Comparison of ENCODE assay signal across 1 cellular context in genomic region chrX:30643313-30643821, GRCh38.
A peak's percentile ranks its signal among the peaks of the same experiment; 100 is the strongest.
TF ChIP-seq lines count a peak whose summit lies in the region.

No MANE protein-coding gene starts in this region.

TF ChIP-seq in HepG2, 621 proteins besides CTCF, POLR2A, EP300 and RAD21 (continued from another document):
- TF ChIP-seq ZBTB39 (CRISPR knock-in tag; IDR thresholded peaks at IDR 0.05) (no peak), ZNF44 (CRISPR knock-in tag; IDR thresholded peaks at IDR 0.05) (no peak), ZNF143 (CRISPR knock-in tag; IDR thresholded peaks at IDR 0.05) (no peak), SAP130 (CRISPR knock-in tag; IDR thresholded peaks at IDR 0.05; ENCODE audit: low read depth) (peak; percentile 54; the same call in 1 of the 2 replicates), ZNF17 (CRISPR knock-in tag; IDR thresholded peaks at IDR 0.05) (no peak), ZNF891 (CRISPR knock-in tag; IDR thresholded peaks at IDR 0.05) (no peak), MAFF (IDR thresholded peaks at IDR 0.05; ENCODE audit: low read depth, low read length) (no peak), KLF12 (CRISPR knock-in tag; IDR thresholded peaks at IDR 0.05; ENCODE audit: borderline replicate concordance) (no peak), CENPT (CRISPR knock-in tag; IDR thresholded peaks at IDR 0.05; ENCODE audit: low read depth) (no peak), ISL2 (CRISPR knock-in tag; IDR thresholded peaks at IDR 0.05) (peak; percentile 97), PLRG1 (conservative IDR thresholded peaks at IDR 0.05) (no peak), NR2F1 (CRISPR knock-in tag; IDR thresholded peaks at IDR 0.05) (0 out of 4 replicates have a peak, but pooled peaks of 1 of the 2 experiments have one; percentile 22), KDM4B (CRISPR knock-in tag; IDR thresholded peaks at IDR 0.05) (no peak), CEBPG (CRISPR knock-in tag; IDR thresholded peaks at IDR 0.05) (peak; percentile 86), LRRFIP1 (CRISPR knock-in tag; conservative IDR thresholded peaks at IDR 0.05) (no peak), MYPOP (CRISPR knock-in tag; IDR thresholded peaks at IDR 0.05) (no peak; the same call in 1 of the 2 replicates), PAXIP1 (CRISPR knock-in tag; conservative IDR thresholded peaks at IDR 0.05) (peak; percentile 84), ZNF232 (CRISPR knock-in tag; IDR thresholded peaks at IDR 0.05; ENCODE audit: borderline replicate concordance) (no peak), BCL6 (CRISPR knock-in tag; IDR thresholded peaks at IDR 0.05) (peak; percentile 87), DNMT3B (CRISPR knock-in tag; conservative IDR thresholded peaks at IDR 0.05) (0 out of 2 replicates have a peak, but pooled peaks have one; percentile 69), KDM6A (CRISPR knock-in tag; IDR thresholded peaks at IDR 0.05; ENCODE audit: low read depth) (peak; percentile 48; the same call in 1 of the 2 replicates), ZMYM4 (CRISPR knock-in tag; IDR thresholded peaks at IDR 0.05) (no peak), RFXAP (CRISPR knock-in tag; IDR thresholded peaks at IDR 0.05; ENCODE audit: borderline replicate concordance) (no peak), POGZ (CRISPR knock-in tag; IDR thresholded peaks at IDR 0.05) (peak; percentile 40; the same call in 1 of the 2 replicates), PAWR (CRISPR knock-in tag; IDR thresholded peaks at IDR 0.05; ENCODE audit: borderline replicate concordance) (no peak), RARA (CRISPR knock-in tag; IDR thresholded peaks at IDR 0.05) (peak; percentile 81), TARDBP (CRISPR knock-in tag; IDR thresholded peaks at IDR 0.05) (peak; percentile 33; the same call in 1 of the 2 replicates)
- TF ChIP-seq, protein P1, sequence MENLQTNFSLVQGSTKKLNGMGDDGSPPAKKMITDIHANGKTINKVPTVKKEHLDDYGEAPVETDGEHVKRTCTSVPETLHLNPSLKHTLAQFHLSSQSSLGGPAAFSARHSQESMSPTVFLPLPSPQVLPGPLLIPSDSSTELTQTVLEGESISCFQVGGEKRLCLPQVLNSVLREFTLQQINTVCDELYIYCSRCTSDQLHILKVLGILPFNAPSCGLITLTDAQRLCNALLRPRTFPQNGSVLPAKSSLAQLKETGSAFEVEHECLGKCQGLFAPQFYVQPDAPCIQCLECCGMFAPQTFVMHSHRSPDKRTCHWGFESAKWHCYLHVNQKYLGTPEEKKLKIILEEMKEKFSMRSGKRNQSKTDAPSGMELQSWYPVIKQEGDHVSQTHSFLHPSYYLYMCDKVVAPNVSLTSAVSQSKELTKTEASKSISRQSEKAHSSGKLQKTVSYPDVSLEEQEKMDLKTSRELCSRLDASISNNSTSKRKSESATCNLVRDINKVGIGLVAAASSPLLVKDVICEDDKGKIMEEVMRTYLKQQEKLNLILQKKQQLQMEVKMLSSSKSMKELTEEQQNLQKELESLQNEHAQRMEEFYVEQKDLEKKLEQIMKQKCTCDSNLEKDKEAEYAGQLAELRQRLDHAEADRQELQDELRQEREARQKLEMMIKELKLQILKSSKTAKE (CRISPR knock-in tag; IDR thresholded peaks at IDR 0.05; ENCODE audit: borderline replicate concordance), result 0 out of 2 replicates have a peak, but pooled peaks have one; percentile 31
- TF ChIP-seq, protein P2, sequence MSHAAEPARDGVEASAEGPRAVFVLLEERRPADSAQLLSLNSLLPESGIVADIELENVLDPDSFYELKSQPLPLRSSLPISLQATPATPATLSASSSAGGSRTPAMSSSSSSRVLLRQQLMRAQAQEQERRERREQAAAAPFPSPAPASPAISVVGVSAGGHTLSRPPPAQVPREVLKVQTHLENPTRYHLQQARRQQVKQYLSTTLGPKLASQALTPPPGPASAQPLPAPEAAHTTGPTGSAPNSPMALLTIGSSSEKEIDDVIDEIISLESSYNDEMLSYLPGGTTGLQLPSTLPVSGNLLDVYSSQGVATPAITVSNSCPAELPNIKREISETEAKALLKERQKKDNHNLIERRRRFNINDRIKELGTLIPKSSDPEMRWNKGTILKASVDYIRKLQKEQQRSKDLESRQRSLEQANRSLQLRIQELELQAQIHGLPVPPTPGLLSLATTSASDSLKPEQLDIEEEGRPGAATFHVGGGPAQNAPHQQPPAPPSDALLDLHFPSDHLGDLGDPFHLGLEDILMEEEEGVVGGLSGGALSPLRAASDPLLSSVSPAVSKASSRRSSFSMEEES (CRISPR knock-in tag; IDR thresholded peaks at IDR 0.05), result peak; percentile 96
- TF ChIP-seq, protein P3, sequence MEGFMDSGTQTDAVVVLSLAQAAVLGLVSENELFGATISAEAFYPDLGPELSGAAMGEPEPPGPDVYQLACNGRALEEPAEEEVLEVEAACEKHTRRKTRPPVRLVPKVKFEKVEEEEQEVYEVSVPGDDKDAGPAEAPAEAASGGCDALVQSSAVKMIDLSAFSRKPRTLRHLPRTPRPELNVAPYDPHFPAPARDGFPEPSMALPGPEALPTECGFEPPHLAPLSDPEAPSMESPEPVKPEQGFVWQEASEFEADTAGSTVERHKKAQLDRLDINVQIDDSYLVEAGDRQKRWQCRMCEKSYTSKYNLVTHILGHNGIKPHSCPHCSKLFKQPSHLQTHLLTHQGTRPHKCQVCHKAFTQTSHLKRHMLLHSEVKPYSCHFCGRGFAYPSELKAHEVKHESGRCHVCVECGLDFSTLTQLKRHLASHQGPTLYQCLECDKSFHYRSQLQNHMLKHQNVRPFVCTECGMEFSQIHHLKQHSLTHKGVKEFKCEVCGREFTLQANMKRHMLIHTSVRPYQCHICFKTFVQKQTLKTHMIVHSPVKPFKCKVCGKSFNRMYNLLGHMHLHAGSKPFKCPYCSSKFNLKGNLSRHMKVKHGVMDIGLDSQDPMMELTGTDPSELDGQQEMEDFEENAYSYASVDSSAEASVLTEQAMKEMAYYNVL (CRISPR knock-in tag; IDR thresholded peaks at IDR 0.05; ENCODE audit: borderline replicate concordance), result no peak
- TF ChIP-seq, protein P4, sequence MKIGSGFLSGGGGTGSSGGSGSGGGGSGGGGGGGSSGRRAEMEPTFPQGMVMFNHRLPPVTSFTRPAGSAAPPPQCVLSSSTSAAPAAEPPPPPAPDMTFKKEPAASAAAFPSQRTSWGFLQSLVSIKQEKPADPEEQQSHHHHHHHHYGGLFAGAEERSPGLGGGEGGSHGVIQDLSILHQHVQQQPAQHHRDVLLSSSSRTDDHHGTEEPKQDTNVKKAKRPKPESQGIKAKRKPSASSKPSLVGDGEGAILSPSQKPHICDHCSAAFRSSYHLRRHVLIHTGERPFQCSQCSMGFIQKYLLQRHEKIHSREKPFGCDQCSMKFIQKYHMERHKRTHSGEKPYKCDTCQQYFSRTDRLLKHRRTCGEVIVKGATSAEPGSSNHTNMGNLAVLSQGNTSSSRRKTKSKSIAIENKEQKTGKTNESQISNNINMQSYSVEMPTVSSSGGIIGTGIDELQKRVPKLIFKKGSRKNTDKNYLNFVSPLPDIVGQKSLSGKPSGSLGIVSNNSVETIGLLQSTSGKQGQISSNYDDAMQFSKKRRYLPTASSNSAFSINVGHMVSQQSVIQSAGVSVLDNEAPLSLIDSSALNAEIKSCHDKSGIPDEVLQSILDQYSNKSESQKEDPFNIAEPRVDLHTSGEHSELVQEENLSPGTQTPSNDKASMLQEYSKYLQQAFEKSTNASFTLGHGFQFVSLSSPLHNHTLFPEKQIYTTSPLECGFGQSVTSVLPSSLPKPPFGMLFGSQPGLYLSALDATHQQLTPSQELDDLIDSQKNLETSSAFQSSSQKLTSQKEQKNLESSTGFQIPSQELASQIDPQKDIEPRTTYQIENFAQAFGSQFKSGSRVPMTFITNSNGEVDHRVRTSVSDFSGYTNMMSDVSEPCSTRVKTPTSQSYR (CRISPR knock-in tag; IDR thresholded peaks at IDR 0.05; ENCODE audit: borderline replicate concordance), result peak; percentile 49; the same call in 1 of the 2 replicates
